ENCODE assay signal across 1 cellular context in genomic region chr10:97498076-97498840, GRCh38.
A peak's percentile ranks its signal among the peaks of the same experiment; 100 is the strongest.
TF ChIP-seq lines count a peak whose summit lies in the region.

MMS19 (minus strand) TSS chr10:97498422; CDS start chr10:97498384, 38 bp downstream.

TF ChIP-seq in K562, 482 proteins besides CTCF, POLR2A, EP300 and RAD21 (continued from another document and continues in another):
- TF ChIP-seq, protein P1, sequence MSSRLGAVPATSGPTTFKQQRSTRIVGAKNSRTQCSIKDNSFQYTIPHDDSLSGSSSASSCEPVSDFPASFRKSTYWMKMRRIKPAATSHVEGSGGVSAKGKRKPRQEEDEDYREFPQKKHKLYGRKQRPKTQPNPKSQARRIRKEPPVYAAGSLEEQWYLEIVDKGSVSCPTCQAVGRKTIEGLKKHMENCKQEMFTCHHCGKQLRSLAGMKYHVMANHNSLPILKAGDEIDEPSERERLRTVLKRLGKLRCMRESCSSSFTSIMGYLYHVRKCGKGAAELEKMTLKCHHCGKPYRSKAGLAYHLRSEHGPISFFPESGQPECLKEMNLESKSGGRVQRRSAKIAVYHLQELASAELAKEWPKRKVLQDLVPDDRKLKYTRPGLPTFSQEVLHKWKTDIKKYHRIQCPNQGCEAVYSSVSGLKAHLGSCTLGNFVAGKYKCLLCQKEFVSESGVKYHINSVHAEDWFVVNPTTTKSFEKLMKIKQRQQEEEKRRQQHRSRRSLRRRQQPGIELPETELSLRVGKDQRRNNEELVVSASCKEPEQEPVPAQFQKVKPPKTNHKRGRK (tag; IDR thresholded peaks at IDR 0.05), result no peak
- TF ChIP-seq PTTG1 (tag; IDR thresholded peaks at IDR 0.05; ENCODE audit: low read depth) (no peak), ZNF121 (CRISPR knock-in tag; conservative IDR thresholded peaks at IDR 0.05) (no peak), SIRT6 (IDR thresholded peaks at IDR 0.05; ENCODE audit: low read depth, low read length) (no peak), ZNF589 (CRISPR knock-in tag; IDR thresholded peaks at IDR 0.05; ENCODE audit: low read depth) (no peak), SUPT5H (IDR thresholded peaks at IDR 0.05) (peak; percentile 89), CTBP1 (IDR thresholded peaks at IDR 0.05; ENCODE audit: borderline replicate concordance) (no peak; the same call in 1 of the 2 replicates), HDGF (IDR thresholded peaks at IDR 0.05) (no peak), NKRF (IDR thresholded peaks at IDR 0.05; ENCODE audit: borderline replicate concordance) (peak; percentile 7; the same call in 1 of the 2 replicates), ZSCAN29 (IDR thresholded peaks at IDR 0.05) (0 out of 2 replicates have a peak, but pooled peaks have one; percentile 49), FOXO4 (CRISPR knock-in tag; IDR thresholded peaks at IDR 0.05) (0 out of 2 replicates have a peak, but pooled peaks have one; percentile 41), ATF6 (CRISPR knock-in tag; IDR thresholded peaks at IDR 0.05) (peak; percentile 45; the same call in 1 of the 2 replicates), ZNF263 (CRISPR knock-in tag; IDR thresholded peaks at IDR 0.05; ENCODE audit: borderline replicate concordance) (peak; percentile 50; the same call in 1 of the 2 replicates), E2F5 (CRISPR knock-in tag; IDR thresholded peaks at IDR 0.05) (0 out of 2 replicates have a peak, but pooled peaks have one; percentile 59), CBX5 (IDR thresholded peaks at IDR 0.05; ENCODE audit: borderline replicate concordance, low read depth) (no peak), ESRRB (CRISPR knock-in tag; IDR thresholded peaks at IDR 0.05; ENCODE audit: borderline replicate concordance) (no peak), MGA (IDR thresholded peaks at IDR 0.05) (peak; percentile 79), ZNF644 (tag; IDR thresholded peaks at IDR 0.05; ENCODE audit: low read depth) (peak; percentile 61; the same call in 1 of the 2 replicates), KLF1 (tag; IDR thresholded peaks at IDR 0.05) (no peak)
- TF ChIP-seq, protein P2, sequence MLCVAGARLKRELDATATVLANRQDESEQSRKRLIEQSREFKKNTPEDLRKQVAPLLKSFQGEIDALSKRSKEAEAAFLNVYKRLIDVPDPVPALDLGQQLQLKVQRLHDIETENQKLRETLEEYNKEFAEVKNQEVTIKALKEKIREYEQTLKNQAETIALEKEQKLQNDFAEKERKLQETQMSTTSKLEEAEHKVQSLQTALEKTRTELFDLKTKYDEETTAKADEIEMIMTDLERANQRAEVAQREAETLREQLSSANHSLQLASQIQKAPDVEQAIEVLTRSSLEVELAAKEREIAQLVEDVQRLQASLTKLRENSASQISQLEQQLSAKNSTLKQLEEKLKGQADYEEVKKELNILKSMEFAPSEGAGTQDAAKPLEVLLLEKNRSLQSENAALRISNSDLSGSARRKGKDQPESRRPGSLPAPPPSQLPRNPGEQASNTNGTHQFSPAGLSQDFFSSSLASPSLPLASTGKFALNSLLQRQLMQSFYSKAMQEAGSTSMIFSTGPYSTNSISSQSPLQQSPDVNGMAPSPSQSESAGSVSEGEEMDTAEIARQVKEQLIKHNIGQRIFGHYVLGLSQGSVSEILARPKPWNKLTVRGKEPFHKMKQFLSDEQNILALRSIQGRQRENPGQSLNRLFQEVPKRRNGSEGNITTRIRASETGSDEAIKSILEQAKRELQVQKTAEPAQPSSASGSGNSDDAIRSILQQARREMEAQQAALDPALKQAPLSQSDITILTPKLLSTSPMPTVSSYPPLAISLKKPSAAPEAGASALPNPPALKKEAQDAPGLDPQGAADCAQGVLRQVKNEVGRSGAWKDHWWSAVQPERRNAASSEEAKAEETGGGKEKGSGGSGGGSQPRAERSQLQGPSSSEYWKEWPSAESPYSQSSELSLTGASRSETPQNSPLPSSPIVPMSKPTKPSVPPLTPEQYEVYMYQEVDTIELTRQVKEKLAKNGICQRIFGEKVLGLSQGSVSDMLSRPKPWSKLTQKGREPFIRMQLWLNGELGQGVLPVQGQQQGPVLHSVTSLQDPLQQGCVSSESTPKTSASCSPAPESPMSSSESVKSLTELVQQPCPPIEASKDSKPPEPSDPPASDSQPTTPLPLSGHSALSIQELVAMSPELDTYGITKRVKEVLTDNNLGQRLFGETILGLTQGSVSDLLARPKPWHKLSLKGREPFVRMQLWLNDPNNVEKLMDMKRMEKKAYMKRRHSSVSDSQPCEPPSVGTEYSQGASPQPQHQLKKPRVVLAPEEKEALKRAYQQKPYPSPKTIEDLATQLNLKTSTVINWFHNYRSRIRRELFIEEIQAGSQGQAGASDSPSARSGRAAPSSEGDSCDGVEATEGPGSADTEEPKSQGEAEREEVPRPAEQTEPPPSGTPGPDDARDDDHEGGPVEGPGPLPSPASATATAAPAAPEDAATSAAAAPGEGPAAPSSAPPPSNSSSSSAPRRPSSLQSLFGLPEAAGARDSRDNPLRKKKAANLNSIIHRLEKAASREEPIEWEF (CRISPR knock-in tag; IDR thresholded peaks at IDR 0.05), result no peak
- TF ChIP-seq, protein P3, sequence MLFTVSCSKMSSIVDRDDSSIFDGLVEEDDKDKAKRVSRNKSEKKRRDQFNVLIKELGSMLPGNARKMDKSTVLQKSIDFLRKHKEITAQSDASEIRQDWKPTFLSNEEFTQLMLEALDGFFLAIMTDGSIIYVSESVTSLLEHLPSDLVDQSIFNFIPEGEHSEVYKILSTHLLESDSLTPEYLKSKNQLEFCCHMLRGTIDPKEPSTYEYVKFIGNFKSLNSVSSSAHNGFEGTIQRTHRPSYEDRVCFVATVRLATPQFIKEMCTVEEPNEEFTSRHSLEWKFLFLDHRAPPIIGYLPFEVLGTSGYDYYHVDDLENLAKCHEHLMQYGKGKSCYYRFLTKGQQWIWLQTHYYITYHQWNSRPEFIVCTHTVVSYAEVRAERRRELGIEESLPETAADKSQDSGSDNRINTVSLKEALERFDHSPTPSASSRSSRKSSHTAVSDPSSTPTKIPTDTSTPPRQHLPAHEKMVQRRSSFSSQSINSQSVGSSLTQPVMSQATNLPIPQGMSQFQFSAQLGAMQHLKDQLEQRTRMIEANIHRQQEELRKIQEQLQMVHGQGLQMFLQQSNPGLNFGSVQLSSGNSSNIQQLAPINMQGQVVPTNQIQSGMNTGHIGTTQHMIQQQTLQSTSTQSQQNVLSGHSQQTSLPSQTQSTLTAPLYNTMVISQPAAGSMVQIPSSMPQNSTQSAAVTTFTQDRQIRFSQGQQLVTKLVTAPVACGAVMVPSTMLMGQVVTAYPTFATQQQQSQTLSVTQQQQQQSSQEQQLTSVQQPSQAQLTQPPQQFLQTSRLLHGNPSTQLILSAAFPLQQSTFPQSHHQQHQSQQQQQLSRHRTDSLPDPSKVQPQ (CRISPR knock-in tag; IDR thresholded peaks at IDR 0.05; ENCODE audit: borderline replicate concordance), result no peak
